ENCODE assay signal across 8 cellular contexts in genomic region chr7:74253331-74253730, GRCh38. TPM values are rescaled to one million over a fixed set of nuclear protein-coding genes. Genes with fewer than 3 reads are reported as not detected.
DNase-seq lines count a peak whose midpoint lies in the region; ATAC-seq and TF ChIP-seq lines count a peak whose summit lies in the region.

No MANE protein-coding gene starts in this region.

- no peaks in the 10 kb centered on the region for H3K27me3 Mint-ChIP-seq in activated naive CD8-positive, alpha-beta T cell treated with anti-CD3 and anti-CD28 coated beads, Interleukin-2, amount 50 U/mL, for 24 hours

- peaks cover 27% of the 10 kb centered on the region for H3K4me1 Mint-ChIP-seq in activated naive CD8-positive, alpha-beta T cell treated with anti-CD3 and anti-CD28 coated beads, Interleukin-2, amount 50 U/mL, for 24 hours

- no peak for ATAC-seq in heart right ventricle
- ATAC-seq in activated naive CD8-positive, alpha-beta T cell treated with anti-CD3 and anti-CD28 coated beads, Interleukin-2, amount 50 U/mL, for 24 hours: no peak
- no peak for ATAC-seq in right lobe of liver
- no peak for ATAC-seq in upper lobe of right lung

- no peaks in the 10 kb centered on the region for H3K9me3 Mint-ChIP-seq in activated naive CD8-positive, alpha-beta T cell treated with anti-CD3 and anti-CD28 coated beads, Interleukin-2, amount 50 U/mL, for 24 hours

- H3K27me3 ChIP-seq in heart right ventricle (no peaks in the 10 kb centered on the region), right atrium auricular region (no peaks in the 10 kb centered on the region), right lobe of liver (no peaks in the 10 kb centered on the region), upper lobe of right lung (no peaks in the 10 kb centered on the region)

- H3K36me3 ChIP-seq in heart right ventricle: peaks cover 0 to 35% (median 12%) of the 10 kb centered on the region in 9 donors
- peaks cover 28% of the 10 kb centered on the region for H3K36me3 ChIP-seq in right atrium auricular region
- H3K36me3 ChIP-seq in right lobe of liver: peaks cover 0 to 7% (median 0%) of the 10 kb centered on the region in 4 donors
- peaks cover 28% of the 10 kb centered on the region for H3K36me3 ChIP-seq in upper lobe of right lung

- peak overlapping the region; percentile 97 for H3K27ac Mint-ChIP-seq in activated naive CD8-positive, alpha-beta T cell treated with anti-CD3 and anti-CD28 coated beads, Interleukin-2, amount 50 U/mL, for 24 hours

- peaks cover 3 to 38% (median 28%) of the 10 kb centered on the region in 9 donors for H3K4me1 ChIP-seq in heart right ventricle
- peaks cover 0 to 34% of the 10 kb centered on the region in 2 donors for H3K4me1 ChIP-seq in right atrium auricular region
- peaks cover 0 to 33% (median 11%) of the 10 kb centered on the region in 4 donors for H3K4me1 ChIP-seq in right lobe of liver
- peaks cover 17% of the 10 kb centered on the region for H3K4me1 ChIP-seq in upper lobe of right lung

- intact Hi-C loops in heart right ventricle (cut with DNase I): loop anchor here in 4 of 10 donors (5.0 to 10.0 kb wide), 4 partner anchors 34 to 141 kb away; partner anchors contain the start of genes CLIP2 (in 2 of the 4) and EIF4H (in 1 of the 4)
- intact Hi-C loops in right lobe of liver (cut with DNase I): no loop called here
- intact Hi-C loops in upper lobe of right lung (cut with DNase I): no loop called here

- DNase-seq in heart right ventricle: no peak
- DNase-seq in right atrium auricular region (ENCODE audit: low spot score): no peak
- DNase-seq in activated naive CD8-positive, alpha-beta T cell treated with anti-CD3 and anti-CD28 coated beads, Interleukin-2, amount 50 U/mL, for 24 hours: no peak
- no peak for DNase-seq in right lobe of liver
- DNase-seq in upper lobe of right lung: no peak
- no peak for DNase-seq in NCI-H1048 (lab: John Stamatoyannopoulos, UW)
- DNase-seq in HCEC 1CT: no peak
- no peak for DNase-seq in NCI-H1417 treated with DMSO at 0.1 percent for 48 hours (lab: John Stamatoyannopoulos, UW)

- peak overlapping the region in 9 of 10 donors; percentile 70 to 95 (median 78) for H3K4me3 ChIP-seq in heart right ventricle
- H3K4me3 ChIP-seq in right atrium auricular region: peak overlapping the region in 1 of 2 donors; percentile 81
- H3K4me3 ChIP-seq in right lobe of liver: peak overlapping the region; percentile 65 to 78 (median 65)
- H3K4me3 ChIP-seq in upper lobe of right lung: peak overlapping the region; percentile 92

- H3K4me3 Mint-ChIP-seq in activated naive CD8-positive, alpha-beta T cell treated with anti-CD3 and anti-CD28 coated beads, Interleukin-2, amount 50 U/mL, for 24 hours: peak overlapping the region; percentile 96

- no peak for TF ChIP-seq POLR2A in right lobe of liver (IDR thresholded peaks at IDR 0.05)

- H3K9me3 ChIP-seq in heart right ventricle (no peaks in the 10 kb centered on the region), right atrium auricular region (no peaks in the 10 kb centered on the region), right lobe of liver (no peaks in the 10 kb centered on the region), upper lobe of right lung (no peaks in the 10 kb centered on the region)

- peaks cover 32% of the 10 kb centered on the region for H3K36me3 Mint-ChIP-seq in activated naive CD8-positive, alpha-beta T cell treated with anti-CD3 and anti-CD28 coated beads, Interleukin-2, amount 50 U/mL, for 24 hours (ENCODE audit: low read depth)

- H3K27ac ChIP-seq in heart right ventricle: peak overlapping the region in 4 of 10 donors; percentile 89 to 98 (median 94)
- peak overlapping the region in 1 of 2 donors; percentile 91 for H3K27ac ChIP-seq in right atrium auricular region
- peak overlapping the region in 2 of 3 donors; percentile 74 to 87 for H3K27ac ChIP-seq in right lobe of liver
- H3K27ac ChIP-seq in upper lobe of right lung: no peak overlapping the region

- WGBS in heart right ventricle, 2 donors: 74% methylated on average over 7 of the region's 7 CpGs
- WGBS in right lobe of liver (ENCODE audit: insufficient coverage, low coverage, low lambda C conversion rate, missing lambda C conversion rate): 0% methylated on average over 1 of the region's 7 CpGs

- TF ChIP-seq CTCF in heart right ventricle (IDR thresholded peaks at IDR 0.05) (no peak), right atrium auricular region (IDR thresholded peaks at IDR 0.05) (no peak), right lobe of liver (IDR thresholded peaks at IDR 0.05) (no peak), upper lobe of right lung (IDR thresholded peaks at IDR 0.05) (no peak)

RNA-seq across cellular contexts. Expression of gene RFC2, which starts 0.9 kb away (rescaled TPM):
- total RNA-seq in heart right ventricle: 10 to 100 TPM in 8 of 10 donors, 1 to 10 TPM in 2; 7.0 to 13.1 (median 10.7) TPM
- polyA plus RNA-seq in heart right ventricle: 10 to 100 TPM in 1 of 2 donors, 1 to 10 TPM in 1; 8.0 to 18.5 TPM
- total RNA-seq in right atrium auricular region: 1 to 10 TPM; 6.0 to 8.5 TPM
- total RNA-seq in right lobe of liver: 10 to 100 TPM in 5 of 6 experiments, 1 to 10 TPM in 1; 8.0 to 21.3 (median 12.2) TPM
- total RNA-seq in upper lobe of right lung: 16.3 TPM

RNA-seq across cellular contexts. Expression of gene CLIP2, which starts 35.9 kb away (rescaled TPM):
- total RNA-seq in heart right ventricle (10 to 100 TPM in 1 of 10 donors, 1 to 10 TPM in 9; 5.1 to 11.3 (median 7.0) TPM), right atrium auricular region (10 to 100 TPM in 1 of 2 donors, 1 to 10 TPM in 1; 9.5 to 12.1 TPM), right lobe of liver (1 to 10 TPM; 2.8 to 6.8 (median 4.2) TPM), upper lobe of right lung (24.3 TPM)
- 1 to 10 TPM; 4.5 to 6.1 TPM for polyA plus RNA-seq in heart right ventricle

RNA-seq across cellular contexts. Expression of gene LAT2, which starts 43.5 kb away (rescaled TPM):
- total RNA-seq in heart right ventricle: 1 to 10 TPM in 9 of 10 donors, under 1 TPM in 1; 0.93 to 9.3 (median 1.6) TPM
- polyA plus RNA-seq in heart right ventricle: 1 to 10 TPM; 2.9 to 3.3 TPM
- 1 to 10 TPM; 1.4 to 6.1 TPM for total RNA-seq in right atrium auricular region
- 10 to 100 TPM in 1 of 6 experiments, 1 to 10 TPM in 5; 3.8 to 10.6 (median 6.6) TPM for total RNA-seq in right lobe of liver
- total RNA-seq in upper lobe of right lung: 47.0 TPM
